1 cellular context compared by ENCODE assay signal in genomic region chr10:108662975-108663374, GRCh38.
TF ChIP-seq lines count a peak whose summit lies in the region.

No MANE protein-coding gene starts in this region.

TF ChIP-seq in WTC11, 78 proteins besides CTCF, POLR2A, EP300 and RAD21 (continued from another document):
- TF ChIP-seq, protein P1, sequence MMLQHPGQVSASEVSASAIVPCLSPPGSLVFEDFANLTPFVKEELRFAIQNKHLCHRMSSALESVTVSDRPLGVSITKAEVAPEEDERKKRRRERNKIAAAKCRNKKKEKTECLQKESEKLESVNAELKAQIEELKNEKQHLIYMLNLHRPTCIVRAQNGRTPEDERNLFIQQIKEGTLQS (CRISPR knock-in tag; conservative IDR thresholded peaks at IDR 0.05): no peak
